In the genomic region with DNA sequence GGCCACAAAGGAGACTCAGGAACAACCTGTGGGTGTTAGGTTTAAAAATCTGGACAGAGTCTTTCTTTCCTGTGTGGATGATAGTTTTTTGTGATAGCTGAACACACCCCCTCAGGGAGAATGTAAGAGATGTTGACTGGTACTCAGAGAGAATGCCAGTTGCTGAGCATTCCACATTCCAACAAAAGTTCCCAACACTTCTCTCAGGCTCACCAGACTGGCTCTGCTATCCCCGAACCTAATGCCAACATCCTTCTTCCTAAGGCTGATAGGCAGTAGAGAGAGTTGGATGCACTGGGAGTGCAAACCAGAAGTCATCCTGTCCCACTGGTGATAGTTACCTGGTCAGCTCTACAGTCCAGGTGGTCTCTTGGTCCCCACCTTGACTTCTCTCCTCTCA, we compare ENCODE assay signal across 34 cellular contexts.
"Had no signal": no experiment of that assay in that cellular context is flagged by ENCODE, and none has a peak within 500 bp of the region (broad histone marks: within the 10 kb centered on the region; RNA-seq: fewer than 3 reads in every experiment).

No MANE protein-coding gene starts in this region.

- H3K36me3 ChIP-seq: ascending aorta, cardiac muscle cell had no signal

- H3K27me3 ChIP-seq: ascending aorta, cardiac muscle cell had no signal

- H3K4me1 Mint-ChIP-seq: activated B cell treated with CpG ODN at 0.5 μM for 24 hours; activated naive CD4-positive, alpha-beta T cell treated with anti-CD3 and anti-CD28 coated beads, Interleukin-2, amount 10 ng/mL, durations not matched to agents 7 days and 5 days; central memory CD8-positive, alpha-beta T cell; T-cell; T-helper 17 cell had no signal

- H3K9me3 ChIP-seq: ascending aorta had no signal

- H3K27ac Mint-ChIP-seq: activated B cell treated with CpG ODN at 0.5 μM for 24 hours; activated CD4-positive, alpha-beta memory T cell treated with anti-CD3 and anti-CD28 coated beads for 36 hours; activated CD4-positive, alpha-beta T cell treated with anti-CD3 and anti-CD28 coated beads, Interleukin-2, amount 10 ng/mL, durations not matched to agents 24 days and 14 days; activated CD8-positive, alpha-beta T cell treated with anti-CD3 and anti-CD28 coated beads for 36 hours; activated naive CD4-positive, alpha-beta T cell treated with anti-CD3 and anti-CD28 coated beads, Interleukin-2, amount 10 ng/mL, durations not matched to agents 7 days and 5 days; activated naive CD4-positive, alpha-beta T cell treated with anti-CD3 and anti-CD28 coated beads, Interleukin-2, amount 50 U/mL, for 24 hours; activated naive CD8-positive, alpha-beta T cell; activated naive CD8-positive, alpha-beta T cell treated with anti-CD3 and anti-CD28 coated beads, Interleukin-2, amount 10 ng/mL, durations not matched to agents 7 days and 5 days; activated naive CD8-positive, alpha-beta T cell treated with anti-CD3 and anti-CD28 coated beads, Interleukin-2, amount 50 U/mL, for 24 hours; activated T-cell treated with anti-CD3 and anti-CD28 coated beads, Interleukin-2, amount 50 U/mL, for 72 hours; activated T-helper 1 cell treated with anti-CD3 and anti-CD28 coated beads, Interleukin-12 subunit alpha, Interleukin-12 subunit beta, Interleukin-2, Interleukin-4 antibody, amounts not matched to agents 30 ng/mL and 10 ng/mL and 1 ng/mL, durations not matched to agents 14 hours and 24 hours and 36 hours; activated T-helper 17 cell treated with anti-CD3 and anti-CD28 coated beads, Interleukin-2, amount 50 U/mL, for 72 hours; brain; T-cell; T-helper 17 cell had no signal

- H3K4me3 Mint-ChIP-seq: activated B cell treated with CpG ODN at 0.5 μM for 24 hours; activated CD4-positive, alpha-beta memory T cell treated with anti-CD3 and anti-CD28 coated beads for 36 hours; activated CD4-positive, alpha-beta T cell treated with anti-CD3 and anti-CD28 coated beads, Interleukin-2, amount 10 ng/mL, durations not matched to agents 24 days and 14 days; activated CD8-positive, alpha-beta T cell treated with anti-CD3 and anti-CD28 coated beads for 36 hours; activated naive CD4-positive, alpha-beta T cell treated with anti-CD3 and anti-CD28 coated beads, Interleukin-2, amount 10 ng/mL, durations not matched to agents 7 days and 5 days; activated naive CD4-positive, alpha-beta T cell treated with anti-CD3 and anti-CD28 coated beads, Interleukin-2, amount 50 U/mL, for 24 hours; activated naive CD8-positive, alpha-beta T cell; activated naive CD8-positive, alpha-beta T cell treated with anti-CD3 and anti-CD28 coated beads, Interleukin-2, amount 10 ng/mL, durations not matched to agents 7 days and 5 days; activated naive CD8-positive, alpha-beta T cell treated with anti-CD3 and anti-CD28 coated beads, Interleukin-2, amount 50 U/mL, for 24 hours; activated T-cell treated with anti-CD3 and anti-CD28 coated beads, Interleukin-2, amount 50 U/mL, for 4 hours; activated T-cell treated with anti-CD3 and anti-CD28 coated beads, Interleukin-2, amount 50 U/mL, for 72 hours; activated T-helper 1 cell treated with anti-CD3 and anti-CD28 coated beads, Interleukin-12 subunit alpha, Interleukin-12 subunit beta, Interleukin-2, Interleukin-4 antibody, amounts not matched to agents 30 ng/mL and 10 ng/mL and 1 ng/mL, durations not matched to agents 14 hours and 24 hours and 36 hours; activated T-helper 17 cell treated with anti-CD3 and anti-CD28 coated beads, Interleukin-2, amount 50 U/mL, for 72 hours; brain; central memory CD8-positive, alpha-beta T cell; T-cell; T-helper 17 cell had no signal

- H3K4me3 ChIP-seq: ascending aorta, cardiac muscle cell had no signal

- H3K9me3 Mint-ChIP-seq: activated B cell treated with CpG ODN at 0.5 μM for 24 hours; activated CD4-positive, alpha-beta memory T cell treated with anti-CD3 and anti-CD28 coated beads for 36 hours; activated CD4-positive, alpha-beta T cell treated with anti-CD3 and anti-CD28 coated beads, Interleukin-2, amount 10 ng/mL, durations not matched to agents 24 days and 14 days; activated CD8-positive, alpha-beta T cell treated with anti-CD3 and anti-CD28 coated beads for 36 hours; activated naive CD4-positive, alpha-beta T cell treated with anti-CD3 and anti-CD28 coated beads, Interleukin-2, amount 10 ng/mL, durations not matched to agents 7 days and 5 days; activated naive CD4-positive, alpha-beta T cell treated with anti-CD3 and anti-CD28 coated beads, Interleukin-2, amount 50 U/mL, for 24 hours; activated naive CD8-positive, alpha-beta T cell treated with anti-CD3 and anti-CD28 coated beads, Interleukin-2, amount 50 U/mL, for 24 hours; activated T-cell treated with anti-CD3 and anti-CD28 coated beads, Interleukin-2, amount 50 U/mL, for 4 hours; activated T-helper 17 cell treated with anti-CD3 and anti-CD28 coated beads, Interleukin-2, amount 50 U/mL, for 72 hours; central memory CD8-positive, alpha-beta T cell had no signal

- H3K27ac ChIP-seq: ascending aorta, cardiac muscle cell, VCaP had no signal

- DNase-seq: activated B cell treated with CpG ODN at 0.5 μM for 24 hours; activated CD4-positive, alpha-beta memory T cell treated with anti-CD3 and anti-CD28 coated beads for 36 hours; activated CD4-positive, alpha-beta T cell treated with anti-CD3 and anti-CD28 coated beads for 4 hours; activated CD4-positive, alpha-beta T cell treated with anti-CD3 and anti-CD28 coated beads, Interleukin-2, amount 10 ng/mL, durations not matched to agents 24 days and 14 days; activated CD4-positive, alpha-beta T cell treated with anti-CD3 and anti-CD28 coated beads, Interleukin-2, amount 50 U/mL, for 1 hour; activated CD4-positive, alpha-beta T cell treated with anti-CD3 and anti-CD28 coated beads, Interleukin-2, amount 50 U/mL, for 4 hours; activated CD4-positive, CD25-positive, alpha-beta regulatory T cell treated with anti-CD3 and anti-CD28 coated beads, Interleukin-2, amount 50 U/mL, for 72 hours; activated CD8-positive, alpha-beta memory T cell treated with anti-CD3 and anti-CD28 coated beads, Interleukin-2, amount 50 U/mL, for 4 hours; activated CD8-positive, alpha-beta T cell treated with anti-CD3 and anti-CD28 coated beads for 36 hours; activated effector memory CD4-positive, alpha-beta T cell treated with anti-CD3 and anti-CD28 coated beads, Interleukin-2, amount 50 U/mL, for 16 hours; activated gamma-delta T cell treated with Interleukin-2 at 50 U/mL for 16 hours; activated naive CD4-positive, alpha-beta T cell treated with anti-CD3 and anti-CD28 coated beads, Interleukin-2, amount 10 ng/mL, durations not matched to agents 7 days and 5 days; activated naive CD4-positive, alpha-beta T cell treated with Interleukin-2 at 50 U/mL for 16 hours; activated naive CD8-positive, alpha-beta T cell treated with anti-CD3 and anti-CD28 coated beads, Interleukin-2, amount 10 ng/mL, durations not matched to agents 7 days and 5 days; activated naive CD8-positive, alpha-beta T cell treated with anti-CD3 and anti-CD28 coated beads, Interleukin-2, amount 50 U/mL, for 24 hours; activated T-cell treated with anti-CD3 and anti-CD28 coated beads for 4 hours; activated T-cell treated with anti-CD3 and anti-CD28 coated beads, Interleukin-2, amount 50 U/mL, for 1 hour; activated T-cell treated with anti-CD3 and anti-CD28 coated beads, Interleukin-2, amount 50 U/mL, for 4 hours; activated T-cell treated with anti-CD3 and anti-CD28 coated beads, Interleukin-2, amount 50 U/mL, for 72 hours; amygdala; caudate nucleus; cerebellar nuclear complex; T-cell; T-helper 17 cell; T1000 had no signal

- ATAC-seq: activated CD8-positive, alpha-beta T cell treated with anti-CD3 and anti-CD28 coated beads for 36 hours; activated naive CD8-positive, alpha-beta T cell treated with anti-CD3 and anti-CD28 coated beads, Interleukin-2, amount 50 U/mL, for 24 hours; activated T-cell treated with anti-CD3 and anti-CD28 coated beads, Interleukin-2, amount 50 U/mL, for 4 hours; activated T-cell treated with anti-CD3 and anti-CD28 coated beads, Interleukin-2, amount 50 U/mL, for 72 hours; activated T-helper 17 cell treated with anti-CD3 and anti-CD28 coated beads, Interleukin-2, amount 50 U/mL, for 72 hours; T-cell; T-helper 17 cell had no signal

- H3K36me3 Mint-ChIP-seq: activated CD4-positive, alpha-beta memory T cell treated with anti-CD3 and anti-CD28 coated beads for 36 hours; activated naive CD4-positive, alpha-beta T cell treated with anti-CD3 and anti-CD28 coated beads, Interleukin-2, amount 10 ng/mL, durations not matched to agents 7 days and 5 days; activated naive CD8-positive, alpha-beta T cell treated with anti-CD3 and anti-CD28 coated beads, Interleukin-2, amount 10 ng/mL, durations not matched to agents 7 days and 5 days; T-cell had no signal

- H3K4me1 ChIP-seq: ascending aorta had no signal

- H3K27me3 Mint-ChIP-seq: activated naive CD8-positive, alpha-beta T cell had no signal
